26 cellular contexts compared by ENCODE assay signal in the genomic region with DNA sequence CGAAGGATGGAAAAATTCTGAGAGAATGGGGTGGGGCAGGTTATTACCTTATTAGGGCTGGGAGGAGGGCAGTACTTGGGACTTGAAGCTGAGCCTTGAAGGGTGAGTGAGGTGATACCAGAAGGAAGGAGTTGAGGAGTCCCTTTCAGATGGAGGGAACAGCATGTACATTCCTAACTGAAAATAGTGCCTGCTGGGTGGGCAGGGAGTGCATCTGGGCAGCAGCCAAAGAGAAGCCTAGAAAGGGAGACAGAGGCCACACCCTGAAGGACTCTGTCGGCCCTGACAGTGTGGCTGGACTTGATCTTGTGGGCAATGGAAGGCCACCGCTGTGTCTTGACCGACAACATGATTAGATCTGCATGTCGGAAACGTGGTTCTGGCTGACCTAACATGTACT.
"Had no signal": no experiment of that assay in that cellular context is flagged by ENCODE, and none has a peak within 500 bp of the region (broad histone marks: within the 10 kb centered on the region; RNA-seq: fewer than 3 reads in every experiment).

No MANE protein-coding gene starts in this region.

- H3K27ac ChIP-seq: gastrocnemius medialis, neutrophil, ovary, psoas muscle, right atrium auricular region, stomach, suprapubic skin, tibial nerve, VCaP had no signal

- ATAC-seq: activated CD4-positive, CD25-positive, alpha-beta regulatory T cell treated with anti-CD3 and anti-CD28 coated beads, Interleukin-2, amount 50 U/mL, for 24 hours; activated T-helper 17 cell treated with anti-CD3 and anti-CD28 coated beads, Interleukin-2, amount 50 U/mL, for 72 hours; gastrocnemius medialis; left ventricle myocardium superior; psoas muscle had no signal

- H3K4me1 ChIP-seq: gastrocnemius medialis, psoas muscle, right atrium auricular region, stomach, suprapubic skin, tibial nerve had no signal

- H3K9me3 ChIP-seq: gastrocnemius medialis, neutrophil, ovary, psoas muscle, right atrium auricular region, stomach, suprapubic skin, tibial nerve had no signal

- H3K4me3 ChIP-seq: gastrocnemius medialis, ovary, psoas muscle, right atrium auricular region, stomach, suprapubic skin, tibial nerve had no signal

- FAIRE-seq: astrocyte, colon, islet of Langerhans, urothelium cell line had no signal

- H3K36me3 ChIP-seq: gastrocnemius medialis, neutrophil, ovary, right atrium auricular region, stomach, suprapubic skin, tibial nerve had no signal

- DNase-seq: activated CD4-positive, alpha-beta T cell treated with anti-CD3 and anti-CD28 coated beads, Interleukin-2, amount 10 ng/mL, durations not matched to agents 24 days and 14 days; activated naive CD4-positive, alpha-beta T cell; activated T-cell treated with anti-CD3 and anti-CD28 coated beads, Interleukin-2, amount 50 U/mL, for 24 hours; effector memory CD4-positive, alpha-beta T cell; gastrocnemius medialis; hypothalamus; left ventricle myocardium superior; mammary epithelial cell; midbrain; ovary; psoas muscle; stimulated activated CD4-positive, alpha-beta T cell treated with anti-CD3 and anti-CD28 coated beads, Interleukin-12 subunit alpha, Interleukin-12 subunit beta, amount 100 ng/mL, for 4 hours; stimulated activated CD4-positive, alpha-beta T cell treated with anti-CD3 and anti-CD28 coated beads, Interleukin-4, amount 100 ng/mL, for 4 hours; stomach; T-helper 9 cell had no signal

- H3K27me3 ChIP-seq: gastrocnemius medialis, ovary, right atrium auricular region, stomach, suprapubic skin, tibial nerve had no signal
